ENCODE assay signal across 10 cellular contexts in the genomic region with DNA sequence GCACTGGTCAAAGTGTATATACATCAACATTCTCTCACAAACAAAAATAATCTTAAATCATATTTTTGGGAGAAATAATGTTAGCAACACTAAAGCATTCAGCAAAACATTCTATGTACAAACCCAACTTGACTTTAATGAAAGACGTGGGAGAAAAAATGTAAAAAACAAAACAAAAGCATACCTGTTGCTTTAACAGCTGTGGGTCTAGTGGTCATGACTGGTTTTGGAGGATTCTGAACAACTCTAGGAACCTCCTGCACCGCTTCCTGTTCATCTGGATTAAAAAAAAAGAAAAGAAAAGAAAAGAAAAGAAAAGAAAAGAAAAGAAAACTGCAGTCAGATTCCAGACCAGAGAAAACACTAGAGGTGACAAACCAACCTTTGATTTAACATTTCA. TPM values are rescaled to one million over a fixed set of nuclear protein-coding genes. Genes with fewer than 3 reads are reported as not detected.
A peak's percentile ranks its signal among the peaks of the same experiment; 100 is the strongest.
DNase-seq lines count a peak whose midpoint lies in the region; ATAC-seq and TF ChIP-seq lines count a peak whose summit lies in the region.
"Had no signal": no experiment of that assay in that cellular context is flagged by ENCODE, and none has a peak within 500 bp of the region (broad histone marks: within the 10 kb centered on the region; RNA-seq: fewer than 3 reads in every experiment).

No MANE protein-coding gene starts in this region.

- peaks cover 43% of the 10 kb centered on the region for H3K36me3 Mint-ChIP-seq in activated CD8-positive, alpha-beta T cell treated with anti-CD3 and anti-CD28 coated beads, Interleukin-2, amount 10 ng/mL, durations not matched to agents 7 days and 5 days (ENCODE audit: low read depth)

- H3K4me1 ChIP-seq in left ventricle myocardium inferior (peaks cover 68% of the 10 kb centered on the region), tibial artery (peaks cover 0 to 35% (median 17%) of the 10 kb centered on the region in 4 donors)

- peak overlapping the region; percentile 98 for H3K27ac Mint-ChIP-seq in activated CD8-positive, alpha-beta T cell treated with anti-CD3 and anti-CD28 coated beads, Interleukin-2, amount 10 ng/mL, durations not matched to agents 7 days and 5 days

- H3K4me3 Mint-ChIP-seq in activated CD8-positive, alpha-beta T cell treated with anti-CD3 and anti-CD28 coated beads, Interleukin-2, amount 10 ng/mL, durations not matched to agents 7 days and 5 days = peak overlapping the region; percentile 95

- POLR2A ChIA-PET in activated CD8-positive, alpha-beta T cell treated with anti-CD3 and anti-CD28 coated beads, Interleukin-2, amount 10 ng/mL, durations not matched to agents 7 days and 5 days (lab: Charles Lee) = interaction anchor here (0.6 to 2.6 kb wide), 3 partner anchors 10 to 146 kb away, joined by 3 to 13 read pairs (median 3); a partner anchor contains a TSS

- intact Hi-C loops in left ventricle myocardium inferior (cut with micrococcal nuclease) = no loop called here
- intact Hi-C loops in Right ventricle myocardium inferior (cut with DNase I) = loop anchor here (5.0 kb wide), 1 partner anchor 82 kb away; a partner anchor contains a TSS
- intact Hi-C loops in tibial artery (cut with DNase I; ENCODE audit: low total_unique reads) = loop anchor here (5.0 kb wide), 1 partner anchor 188 kb away; a partner anchor contains a TSS

- CTCF ChIA-PET in activated CD8-positive, alpha-beta T cell treated with anti-CD3 and anti-CD28 coated beads, Interleukin-2, amount 10 ng/mL, durations not matched to agents 7 days and 5 days (lab: Charles Lee) = interaction anchor here (1.6 kb wide), 1 partner anchor 50 kb away, joined by 4 read pairs; a partner anchor contains a TSS

- no peaks in the 10 kb centered on the region for H3K9me3 Mint-ChIP-seq in activated CD8-positive, alpha-beta T cell treated with anti-CD3 and anti-CD28 coated beads, Interleukin-2, amount 10 ng/mL, durations not matched to agents 7 days and 5 days (ENCODE audit: insufficient read depth)

- H3K27me3 ChIP-seq in left ventricle myocardium inferior (ENCODE audit: low read depth) (no peaks in the 10 kb centered on the region), tibial artery (no peaks in the 10 kb centered on the region)

- H3K4me3 ChIP-seq in left ventricle myocardium inferior = peak overlapping the region; percentile 85
- peak overlapping the region in 1 of 2 donors; percentile 96 for H3K4me3 ChIP-seq in tibial artery

- H3K4me1 Mint-ChIP-seq in activated CD8-positive, alpha-beta T cell treated with anti-CD3 and anti-CD28 coated beads, Interleukin-2, amount 10 ng/mL, durations not matched to agents 7 days and 5 days (ENCODE audit: low read depth) = peaks cover 28% of the 10 kb centered on the region

- peaks cover 47% of the 10 kb centered on the region for H3K36me3 ChIP-seq in left ventricle myocardium inferior
- H3K36me3 ChIP-seq in tibial artery = peaks cover 41 to 48% (median 47%) of the 10 kb centered on the region in 3 donors

- no peak for ATAC-seq in Right ventricle myocardium inferior
- no peak for ATAC-seq in activated CD8-positive, alpha-beta T cell treated with anti-CD3 and anti-CD28 coated beads, Interleukin-2, amount 10 ng/mL, durations not matched to agents 7 days and 5 days
- no peak for ATAC-seq in GM18870 (IDR thresholded peaks at IDR 0.05; ENCODE audit: unreplicated experiment)

- DNase-seq in left ventricle myocardium inferior (no peak), Right ventricle myocardium inferior (ENCODE audit: missing footprints) (no peak), glomerular visceral epithelial cell (ENCODE audit: extremely low spot score) (peak; percentile 5), tibial artery (no peak), retina (no peak)
- peak; percentile 34 for DNase-seq in activated CD8-positive, alpha-beta T cell treated with anti-CD3 and anti-CD28 coated beads, Interleukin-2, amount 10 ng/mL, durations not matched to agents 7 days and 5 days
- DNase-seq in stimulated activated CD4-positive, alpha-beta T cell treated with anti-CD3 and anti-CD28 coated beads, Interleukin-12 subunit alpha, Interleukin-12 subunit beta, amount 100 ng/mL, for 4 hours = no peak
- DNase-seq: COR-L47, NCI-H1436 had no signal

- no peaks in the 10 kb centered on the region for H3K9me3 ChIP-seq in left ventricle myocardium inferior (replicated peaks)
- H3K9me3 ChIP-seq in tibial artery = no peaks in the 10 kb centered on the region

- peak overlapping the region; percentile 98 for H3K27ac ChIP-seq in left ventricle myocardium inferior (replicated peaks)
- peak overlapping the region; percentile 1 to 99 for H3K27ac ChIP-seq in tibial artery

- TF ChIP-seq CTCF in left ventricle myocardium inferior (IDR thresholded peaks at IDR 0.05; ENCODE audit: borderline replicate concordance) = no peak
- no peak for TF ChIP-seq CTCF in tibial artery (IDR thresholded peaks at IDR 0.05)

- no peaks in the 10 kb centered on the region for H3K27me3 Mint-ChIP-seq in activated CD8-positive, alpha-beta T cell treated with anti-CD3 and anti-CD28 coated beads, Interleukin-2, amount 10 ng/mL, durations not matched to agents 7 days and 5 days (ENCODE audit: low read depth)

RNA-seq across cellular contexts. Expression of a gene that starts 2.1 kb away (rescaled TPM):
- total RNA-seq in left ventricle myocardium inferior = 39.0 TPM
- total RNA-seq in Right ventricle myocardium inferior = 36.5 TPM
- 100 to 1,000 TPM; 129 to 136 TPM for total RNA-seq in activated CD8-positive, alpha-beta T cell treated with anti-CD3 and anti-CD28 coated beads, Interleukin-2, amount 10 ng/mL, durations not matched to agents 7 days and 5 days

RNA-seq across cellular contexts. Expression of a gene that starts 49.9 kb away (rescaled TPM):
- 0.38 TPM for total RNA-seq in left ventricle myocardium inferior
- total RNA-seq in Right ventricle myocardium inferior = 0.14 TPM
- total RNA-seq in activated CD8-positive, alpha-beta T cell treated with anti-CD3 and anti-CD28 coated beads, Interleukin-2, amount 10 ng/mL, durations not matched to agents 7 days and 5 days = 1 to 10 TPM; 5.6 to 7.8 TPM

Comparison
In these comparisons a context has a peak if more than half of its experiments do, and no peak if none do; other contexts are left out.
1. DNase-seq: peak in activated CD8-positive, alpha-beta T cell treated with anti-CD3 and anti-CD28 coated beads, Interleukin-2, amount 10 ng/mL, durations not matched to agents 7 days and 5 days (single experiment) and glomerular visceral epithelial cell (single experiment); none in left ventricle myocardium inferior (single experiment), Right ventricle myocardium inferior (single experiment), tibial artery (0 of 2), retina (single experiment) and stimulated activated CD4-positive, alpha-beta T cell treated with anti-CD3 and anti-CD28 coated beads, Interleukin-12 subunit alpha, Interleukin-12 subunit beta, amount 100 ng/mL, for 4 hours (single experiment).